ENCODE assay signal across 8 cellular contexts in the genomic region with DNA sequence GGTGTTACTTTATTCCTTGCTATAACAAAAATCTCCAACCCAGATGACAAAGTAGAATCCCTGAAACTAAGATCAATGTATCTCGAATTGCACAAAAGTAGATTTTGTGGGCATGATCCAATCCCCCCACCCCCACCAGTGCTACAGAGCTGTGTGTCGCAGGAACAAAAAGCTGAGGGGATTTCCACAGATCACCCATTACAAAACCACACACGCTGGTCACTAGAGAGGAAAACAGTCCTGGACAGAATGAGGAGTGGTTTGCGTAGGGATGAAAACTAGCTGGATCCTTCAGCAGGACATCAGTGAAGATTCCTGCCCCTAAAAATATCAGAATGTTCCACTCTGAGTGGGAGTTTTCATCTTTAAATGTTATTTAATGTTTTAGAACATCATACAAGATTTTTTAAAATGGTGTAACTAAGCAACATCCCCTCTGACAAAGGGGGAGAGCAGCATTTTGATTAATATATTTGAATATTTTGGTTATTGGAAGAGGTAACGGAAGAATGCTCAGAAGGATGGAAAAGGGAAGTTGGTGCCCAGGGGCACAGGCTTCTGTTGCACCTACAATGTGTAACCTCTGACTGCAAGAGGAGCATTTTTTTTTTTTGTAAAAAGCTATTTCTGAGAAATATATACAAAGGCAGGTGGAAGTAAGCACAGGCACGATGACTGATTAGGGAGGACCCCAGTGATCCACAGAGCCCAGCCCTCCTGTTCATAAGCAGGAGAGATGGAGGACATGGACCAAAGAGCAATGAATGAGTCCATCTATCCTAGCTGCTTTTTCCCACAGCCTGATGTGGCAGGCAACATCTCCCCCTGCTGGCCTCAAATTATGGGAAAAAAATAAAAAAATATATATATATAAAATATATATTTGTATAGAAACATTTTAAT.
DNase-seq lines count a peak whose midpoint lies in the region; ATAC-seq and TF ChIP-seq lines count a peak whose summit lies in the region.

No MANE protein-coding gene starts in this region.

- H3K4me1 ChIP-seq in A673 (ENCODE audit: insufficient read depth, low read length, poor library complexity, severe bottlenecking) (peaks cover 6% of the 10 kb centered on the region), gastroesophageal sphincter (peaks cover 0 to 17% (median 5%) of the 10 kb centered on the region in 3 donors), stomach (no peaks in the 10 kb centered on the region)

- 52 to 64% methylated on average over 5 of the region's 6 CpGs for WGBS in gastroesophageal sphincter (ENCODE audit: low coverage in 1 of 2), 2 donors
- WGBS in stomach, 5 donors, result 49 to 67% (median 63%) methylated on average over 6 of the region's 6 CpGs

- TF ChIP-seq POLR2A in gastroesophageal sphincter (IDR thresholded peaks at IDR 0.05) (no peak), stomach (IDR thresholded peaks at IDR 0.05) (no peak)

- TF ChIP-seq CTCF in A673 (conservative IDR thresholded peaks at IDR 0.05; ENCODE audit: low read depth, low read length) (peak; percentile 58; the same call in 1 of the 2 replicates), GM12873 (IDR thresholded peaks at IDR 0.05; ENCODE audit: insufficient read depth, low read depth, low read length, missing control alignments) (peak; percentile 38), gastroesophageal sphincter (IDR thresholded peaks at IDR 0.05) (peak in 3 of 4 experiments; percentile 17 to 37 (median 33)), stomach (IDR thresholded peaks at IDR 0.05) (peak in 2 of 7 experiments; percentile 39 to 46)

- no peaks in the 10 kb centered on the region for H3K36me3 ChIP-seq in A673 (ENCODE audit: insufficient read depth, low read length, poor library complexity, severe bottlenecking)
- H3K36me3 ChIP-seq in gastroesophageal sphincter, result no peaks in the 10 kb centered on the region
- no peaks in the 10 kb centered on the region for H3K36me3 ChIP-seq in stomach

- no peaks in the 10 kb centered on the region for H3K27me3 ChIP-seq in A673 (replicated peaks; ENCODE audit: insufficient read depth, low read depth, low read length, poor library complexity)
- H3K27me3 ChIP-seq in gastroesophageal sphincter, result no peaks in the 10 kb centered on the region
- no peaks in the 10 kb centered on the region for H3K27me3 ChIP-seq in stomach

- CTCF ChIA-PET in A673 (lab: Charles Lee), result interaction anchor here (0.6 to 1.9 kb wide), 9 partner anchors 12 to 270 kb away, joined by 3 to 14 read pairs (median 6); partner anchors contain the start of gene DNAH7

- no peaks in the 10 kb centered on the region for H3K9me3 ChIP-seq in A673 (ENCODE audit: low read depth, low read length, poor library complexity, severe bottlenecking)
- no peaks in the 10 kb centered on the region for H3K9me3 ChIP-seq in gastroesophageal sphincter
- no peaks in the 10 kb centered on the region for H3K9me3 ChIP-seq in stomach

- H3K4me3 ChIP-seq in A673 (ENCODE audit: low read depth, low read length, poor library complexity, severe bottlenecking) (no peak overlapping the region), gastroesophageal sphincter (no peak overlapping the region), stomach (no peak overlapping the region)

- POLR2A ChIA-PET in A673 (lab: Charles Lee; ENCODE audit: low non-redundant PET), result interaction anchor here (0.6 to 0.7 kb wide), 2 partner anchors 10 to 140 kb away, joined by 3 to 4 read pairs; no protein-coding TSS in a partner anchor

- intact Hi-C loops in A673 (cut with micrococcal nuclease; ENCODE audit: unreplicated experiment) (loop anchor here (1.0 to 10.0 kb wide), 4 partner anchors 39 to 259 kb away; no protein-coding TSS in a partner anchor), stomach (cut with DNase I; ENCODE audit: low total_unique reads) (loop anchor here (10.0 kb wide), 1 partner anchor 262 kb away; no protein-coding TSS in a partner anchor)

- no TSS peak for BruUV-seq in A673 (replicated peaks; lab: Mats Ljungman, UMichigan)

- peak; percentile 56 for DNase-seq in A673 (ENCODE audit: low spot score)
- peak; percentile 8 for DNase-seq in NCI-H1105 (lab: John Stamatoyannopoulos, UW)
- peak; percentile 3 for DNase-seq in activated T-cell treated with anti-CD3 and anti-CD28 coated beads for 24 hours (ENCODE audit: low read depth)
- peak; percentile 3 to 6 for DNase-seq in stimulated activated CD4-positive, alpha-beta T cell treated with anti-CD3 and anti-CD28 coated beads, Interleukin-4, amount 100 ng/mL, for 4 hours
- no peak for DNase-seq in stomach

- H3K27ac ChIP-seq in A673 (ENCODE audit: low read depth, low read length, poor library complexity, severe bottlenecking) (no peak overlapping the region), gastroesophageal sphincter (no peak overlapping the region), stomach (no peak overlapping the region)

- no peak for ATAC-seq in gastroesophageal sphincter
- no peak for ATAC-seq in HG03469 (IDR thresholded peaks at IDR 0.05; ENCODE audit: unreplicated experiment)

- TF ChIP-seq EP300 in gastroesophageal sphincter (IDR thresholded peaks at IDR 0.05), result no peak
- no peak for TF ChIP-seq EP300 in stomach (IDR thresholded peaks at IDR 0.05)
